In the genomic region with DNA sequence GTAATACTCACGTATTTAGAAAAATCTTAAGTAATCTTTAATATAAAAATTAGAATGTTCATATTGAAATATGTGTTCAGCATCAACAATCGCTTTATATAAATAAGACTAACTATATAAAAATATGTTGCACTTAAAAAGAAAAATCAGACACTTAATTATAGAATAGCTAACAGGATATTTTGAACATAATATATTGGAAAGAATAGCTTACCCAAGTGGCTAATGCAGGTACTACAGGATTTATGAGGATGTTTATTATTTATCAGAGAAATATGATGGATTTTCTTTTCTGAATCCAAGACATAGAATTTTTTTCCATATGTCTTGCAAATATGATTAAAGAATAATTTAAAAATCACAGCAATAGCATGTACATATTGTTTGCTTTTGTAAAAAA, we compare ENCODE assay signal across 2 cellular contexts.
TF ChIP-seq lines count a peak whose summit lies in the region.

No MANE protein-coding gene starts in this region.

TF ChIP-seq in SK-N-SH, 30 proteins besides CTCF, POLR2A, EP300 and RAD21 (continued from another document):
- TF ChIP-seq TEAD4 (IDR thresholded peaks at IDR 0.05; ENCODE audit: borderline replicate concordance, insufficient read depth) (no peak), FOSL2 (IDR thresholded peaks at IDR 0.05; ENCODE audit: borderline replicate concordance, low read depth) (no peak), GABPA (IDR thresholded peaks at IDR 0.05; ENCODE audit: low read depth) (no peak), MEF2A (IDR thresholded peaks at IDR 0.05; ENCODE audit: borderline replicate concordance, low read depth) (no peak), NRF1 (IDR thresholded peaks at IDR 0.05; ENCODE audit: low read depth, low read length) (no peak), NFIC (IDR thresholded peaks at IDR 0.05; ENCODE audit: borderline replicate concordance) (no peak)
- TF ChIP-seq, protein P1, sequence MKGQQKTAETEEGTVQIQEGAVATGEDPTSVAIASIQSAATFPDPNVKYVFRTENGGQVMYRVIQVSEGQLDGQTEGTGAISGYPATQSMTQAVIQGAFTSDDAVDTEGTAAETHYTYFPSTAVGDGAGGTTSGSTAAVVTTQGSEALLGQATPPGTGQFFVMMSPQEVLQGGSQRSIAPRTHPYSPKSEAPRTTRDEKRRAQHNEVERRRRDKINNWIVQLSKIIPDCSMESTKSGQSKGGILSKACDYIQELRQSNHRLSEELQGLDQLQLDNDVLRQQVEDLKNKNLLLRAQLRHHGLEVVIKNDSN (IDR thresholded peaks at IDR 0.05; ENCODE audit: borderline replicate concordance, low read depth): no peak

TF ChIP-seq in SK-N-SH treated with all-trans-retinoic acid at 6 μM for 48 hours, 23 proteins besides CTCF, POLR2A, EP300 and RAD21 (continued from another document):
- TF ChIP-seq OSR1 (CRISPR knock-in tag; IDR thresholded peaks at IDR 0.05) (no peak), TCF4 (CRISPR knock-in tag; IDR thresholded peaks at IDR 0.05; ENCODE audit: borderline replicate concordance) (no peak), ZNF8 (CRISPR knock-in tag; IDR thresholded peaks at IDR 0.05) (no peak), ZFP3 (CRISPR knock-in tag; IDR thresholded peaks at IDR 0.05) (no peak), CSDC2 (CRISPR knock-in tag; IDR thresholded peaks at IDR 0.05) (no peak), TOX (CRISPR knock-in tag; IDR thresholded peaks at IDR 0.05; ENCODE audit: borderline replicate concordance) (no peak), BACH2 (CRISPR knock-in tag; IDR thresholded peaks at IDR 0.05; ENCODE audit: borderline replicate concordance) (no peak), ZFP30 (CRISPR knock-in tag; IDR thresholded peaks at IDR 0.05) (no peak)
TF ChIP-seq in SK-N-SH treated with all-trans-retinoic acid at 6 μM for 48 hours: peak in this region for 0.
